ENCODE assay signal across 9 cellular contexts in genomic region chr18:57780318-57781127, GRCh38. TPM values are rescaled to one million over a fixed set of nuclear protein-coding genes. Genes with fewer than 3 reads are reported as not detected.
DNase-seq lines count a peak whose midpoint lies in the region; ATAC-seq and TF ChIP-seq lines count a peak whose summit lies in the region.
"Had no signal": no experiment of that assay in that cellular context is flagged by ENCODE, and none has a peak within 500 bp of the region (broad histone marks: within the 10 kb centered on the region; RNA-seq: fewer than 3 reads in every experiment).

No MANE protein-coding gene starts in this region.

- H3K27me3 ChIP-seq in OCI-LY3 (ENCODE audit: low read depth, low read length) (no peaks in the 10 kb centered on the region), skeletal muscle tissue (ENCODE audit: control insufficient read depth in 3 of 3, insufficient read depth in 3 of 3, low read length in 3 of 3) (no peaks in the 10 kb centered on the region)

- H3K36me3 ChIP-seq in OCI-LY3 (replicated peaks; ENCODE audit: low read depth, low read length) (no peaks in the 10 kb centered on the region), skeletal muscle tissue (ENCODE audit: control insufficient read depth in 3 of 3, insufficient read depth in 3 of 3, low read length in 3 of 3) (no peaks in the 10 kb centered on the region)

- TF ChIP-seq CTCF in OCI-LY3 (IDR thresholded peaks at IDR 0.05; ENCODE audit: low read depth, low read length): no peak

- H3K4me1 ChIP-seq in OCI-LY3 (ENCODE audit: low read length) (peaks cover 14% of the 10 kb centered on the region), skeletal muscle tissue (ENCODE audit: control insufficient read depth in 3 of 3, insufficient read depth in 3 of 3, low read length in 3 of 3) (peaks cover 7 to 18% (median 14%) of the 10 kb centered on the region in 3 donors)

- H3K79me2 ChIP-seq in OCI-LY3 (ENCODE audit: low read length): no peaks in the 10 kb centered on the region

- peak overlapping the region; percentile 56 for H3K4me2 ChIP-seq in OCI-LY3 (ENCODE audit: low read length)

- no peaks in the 10 kb centered on the region for H4K20me1 ChIP-seq in OCI-LY3 (ENCODE audit: insufficient read depth, low read length)

- ATAC-seq in HG02588 (IDR thresholded peaks at IDR 0.05; ENCODE audit: unreplicated experiment) (peak; percentile 69), GM21786 (IDR thresholded peaks at IDR 0.05; ENCODE audit: unreplicated experiment) (no peak), GM19328 (IDR thresholded peaks at IDR 0.05; ENCODE audit: unreplicated experiment) (no peak)

- DNase-seq in EL: peak; percentile 86
- peak; percentile 43 for DNase-seq in fibroblast of gingiva (ENCODE audit: low read depth)
- DNase-seq in stimulated activated CD4-positive, alpha-beta T cell treated with anti-CD3 and anti-CD28 coated beads, Interleukin-4, amount 100 ng/mL, for 1 hour: no peak
- DNase-seq: naive B cell had no signal

- H3K9ac ChIP-seq in OCI-LY3 (ENCODE audit: low read length) (no peak overlapping the region; the same call in 1 of the 2 replicates), skeletal muscle tissue (ENCODE audit: low read depth in 1 of 3, low read length in 3 of 3) (peak overlapping the region in 1 of 3 donors; percentile 25)

- H3K9me3 ChIP-seq in OCI-LY3 (ENCODE audit: insufficient read depth, low read length) (no peaks in the 10 kb centered on the region), skeletal muscle tissue (ENCODE audit: control insufficient read depth in 3 of 3, low read length in 3 of 3) (no peaks in the 10 kb centered on the region)

- H3K4me3 ChIP-seq in OCI-LY3 (ENCODE audit: low read length) (peak overlapping the region; percentile 18), skeletal muscle tissue (ENCODE audit: low read length in 3 of 3) (peak overlapping the region in 1 of 3 donors; percentile 23)

- H2AFZ ChIP-seq in OCI-LY3 (ENCODE audit: low read depth, low read length): peak overlapping the region; percentile 52

- H3K27ac ChIP-seq in OCI-LY3 (ENCODE audit: low read length) (no peak overlapping the region), skeletal muscle tissue (ENCODE audit: low read depth, low read length) (peak overlapping the region; percentile 51)

RNA-seq across cellular contexts. Expression of gene ATP8B1, which starts 22.6 kb away (rescaled TPM):
- total RNA-seq in skeletal muscle tissue: 4.7 TPM
